ENCODE assay signal across 11 cellular contexts in the genomic region with DNA sequence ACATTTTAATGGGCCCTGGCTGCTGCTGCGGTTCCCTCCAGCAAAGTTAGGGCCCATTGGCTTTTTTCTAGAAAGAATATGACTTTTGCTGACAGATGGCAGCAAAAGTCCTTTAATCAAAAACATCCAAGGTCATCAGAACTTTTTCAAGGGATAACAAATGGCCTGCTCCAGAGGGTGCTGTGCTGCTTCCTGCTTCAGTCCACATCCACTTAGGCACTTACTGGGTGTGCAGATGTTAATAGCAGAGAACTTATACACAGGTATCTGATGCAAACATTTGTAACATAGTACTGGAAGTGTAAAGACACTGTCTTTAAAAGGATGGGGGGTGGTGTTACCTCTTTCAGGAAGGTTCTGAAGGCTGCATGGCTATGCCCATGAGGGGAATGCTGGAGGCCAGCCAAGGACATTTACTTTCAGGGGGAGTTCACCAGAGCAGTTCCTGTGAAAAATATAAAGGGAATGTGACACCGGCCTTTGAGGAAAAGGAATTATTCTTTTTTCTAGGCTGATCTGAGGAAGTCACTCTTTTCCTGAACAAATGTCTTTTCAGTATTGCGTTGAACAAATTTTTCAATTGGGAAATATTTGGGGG. TPM values are rescaled to one million over a fixed set of nuclear protein-coding genes. Genes with fewer than 3 reads are reported as not detected.
A peak's percentile ranks its signal among the peaks of the same experiment; 100 is the strongest.
DNase-seq lines count a peak whose midpoint lies in the region; TF ChIP-seq lines count a peak whose summit lies in the region.
"Had no signal": no experiment of that assay in that cellular context is flagged by ENCODE, and none has a peak within 500 bp of the region (broad histone marks: within the 10 kb centered on the region; RNA-seq: fewer than 3 reads in every experiment).

No MANE protein-coding gene starts in this region.

- peaks cover 0 to 12% (median 0%) of the 10 kb centered on the region in 4 donors for H3K4me1 ChIP-seq in Peyer's patch
- peaks cover 3 to 69% (median 62%) of the 10 kb centered on the region in 5 donors for H3K4me1 ChIP-seq in subcutaneous abdominal adipose tissue (ENCODE audit: control insufficient read depth in 5 of 5, insufficient read depth in 5 of 5, low read length in 5 of 5)

- H3K27ac ChIP-seq in Peyer's patch: peak overlapping the region in 3 of 4 donors; percentile 79 to 88 (median 87)
- H3K27ac ChIP-seq in subcutaneous abdominal adipose tissue (ENCODE audit: low read depth, low read length): peak overlapping the region; percentile 91

- TF ChIP-seq CTCF in Peyer's patch (IDR thresholded peaks at IDR 0.05) (no peak), fibroblast of mammary gland (conservative IDR thresholded peaks at IDR 0.05; ENCODE audit: control insufficient read depth, insufficient read depth, low read depth, low read length) (peak; percentile 1)

- H3K4me3 ChIP-seq in Peyer's patch (no peak overlapping the region), fibroblast of mammary gland (ENCODE audit: control insufficient read depth, low read depth, low read length) (peak overlapping the region; percentile 78), subcutaneous abdominal adipose tissue (ENCODE audit: low read depth in 1 of 5, low read length in 5 of 5) (peak overlapping the region in 2 of 5 donors; percentile 80 to 84)

- no peak for TF ChIP-seq POLR2A in Peyer's patch (IDR thresholded peaks at IDR 0.05)

- DNase-seq in NCI-H146 (lab: John Stamatoyannopoulos, UW) (peak; percentile 3), NCI-H146 treated with DMSO at 0.1 percent for 48 hours (lab: John Stamatoyannopoulos, UW; ENCODE audit: unreplicated experiment) (no peak), Peyer's patch (no peak), fibroblast of mammary gland (ENCODE audit: low read depth) (peak; percentile 64), ecto neural progenitor cell (ENCODE audit: low spot score) (no peak), NCI-H2227 (lab: John Stamatoyannopoulos, UW; ENCODE audit: unreplicated experiment) (no peak)
- no peak for DNase-seq in stimulated activated CD8-positive, alpha-beta memory T cell treated with anti-CD3 and anti-CD28 coated beads, Interleukin-4, amount 100 ng/mL, for 48 hours
- DNase-seq: posterior cingulate gyrus, T-helper 2 cell had no signal

- H3K9me3 ChIP-seq in Peyer's patch: no peaks in the 10 kb centered on the region
- no peaks in the 10 kb centered on the region for H3K9me3 ChIP-seq in subcutaneous abdominal adipose tissue (ENCODE audit: control insufficient read depth in 5 of 5, low read length in 5 of 5)

- H3K27me3 ChIP-seq in Peyer's patch: peaks cover 0 to 10% of the 10 kb centered on the region in 2 donors
- peaks cover 0 to 49% (median 6%) of the 10 kb centered on the region in 5 donors for H3K27me3 ChIP-seq in subcutaneous abdominal adipose tissue (ENCODE audit: control insufficient read depth in 5 of 5, insufficient read depth in 4 of 5, low read length in 5 of 5)

- H3K36me3 ChIP-seq in Peyer's patch: no peaks in the 10 kb centered on the region
- no peaks in the 10 kb centered on the region for H3K36me3 ChIP-seq in subcutaneous abdominal adipose tissue (ENCODE audit: control insufficient read depth in 5 of 5, insufficient read depth in 5 of 5, low read length in 5 of 5)

- H3K9ac ChIP-seq in subcutaneous abdominal adipose tissue (ENCODE audit: low read length in 5 of 5): no peak overlapping the region

RNA-seq across cellular contexts. Expression of a gene that starts 5.6 kb away (rescaled TPM):
- 1 to 10 TPM; 3.3 to 9.1 (median 5.0) TPM for total RNA-seq in Peyer's patch
- total RNA-seq: cerebellum had no signal

RNA-seq across cellular contexts. Expression of a gene that starts 12.6 kb away (rescaled TPM):
- total RNA-seq in Peyer's patch: under 1 TPM in 1 of 4 donors, not detected in 3; 0.70 TPM
- total RNA-seq: cerebellum had no signal

RNA-seq across cellular contexts. Expression of a gene that starts 16.3 kb away (rescaled TPM):
- 10 to 100 TPM in 2 of 4 donors, 1 to 10 TPM in 2; 1.7 to 13.2 (median 7.0) TPM for total RNA-seq in Peyer's patch
- total RNA-seq: cerebellum had no signal

RNA-seq across cellular contexts. Expression of a gene that starts 18.5 kb away (rescaled TPM):
- total RNA-seq in Peyer's patch: not detected
- total RNA-seq: cerebellum had no signal

RNA-seq across cellular contexts. Expression of a gene that starts 22.0 kb away (rescaled TPM):
- 1 to 10 TPM; 2.0 to 9.1 (median 8.3) TPM for total RNA-seq in Peyer's patch
- total RNA-seq: cerebellum had no signal

Comparison
In these comparisons a context has a peak if more than half of its experiments do, and no peak if none do; other contexts are left out.
1. DNase-seq: peak in NCI-H146 (single experiment) and fibroblast of mammary gland (single experiment); none in NCI-H146 treated with DMSO at 0.1 percent for 48 hours (single experiment), Peyer's patch (0 of 3), ecto neural progenitor cell (single experiment), NCI-H2227 (single experiment) and stimulated activated CD8-positive, alpha-beta memory T cell treated with anti-CD3 and anti-CD28 coated beads, Interleukin-4, amount 100 ng/mL, for 48 hours (single experiment).